Comparison of ENCODE assay signal across 1 cellular context in genomic region chr19:58181902-58182576, GRCh38.
TF ChIP-seq lines count a peak whose summit lies in the region.

No MANE protein-coding gene starts in this region.

TF ChIP-seq in H1, 55 proteins besides CTCF, POLR2A, EP300 and RAD21:
- TF ChIP-seq PHF8 (conservative IDR thresholded peaks at IDR 0.05; ENCODE audit: low read depth, low read length) (no peak), BRCA1 (IDR thresholded peaks at IDR 0.05; ENCODE audit: low read depth, low read length) (no peak), TBP (IDR thresholded peaks at IDR 0.05; ENCODE audit: low read depth, low read length) (no peak), ASH2L (IDR thresholded peaks at IDR 0.05; ENCODE audit: low read length) (peak; percentile 14), GTF2F1 (IDR thresholded peaks at IDR 0.05; ENCODE audit: borderline replicate concordance, low read depth, low read length) (no peak)
